ENCODE assay signal across 18 cellular contexts in the genomic region with DNA sequence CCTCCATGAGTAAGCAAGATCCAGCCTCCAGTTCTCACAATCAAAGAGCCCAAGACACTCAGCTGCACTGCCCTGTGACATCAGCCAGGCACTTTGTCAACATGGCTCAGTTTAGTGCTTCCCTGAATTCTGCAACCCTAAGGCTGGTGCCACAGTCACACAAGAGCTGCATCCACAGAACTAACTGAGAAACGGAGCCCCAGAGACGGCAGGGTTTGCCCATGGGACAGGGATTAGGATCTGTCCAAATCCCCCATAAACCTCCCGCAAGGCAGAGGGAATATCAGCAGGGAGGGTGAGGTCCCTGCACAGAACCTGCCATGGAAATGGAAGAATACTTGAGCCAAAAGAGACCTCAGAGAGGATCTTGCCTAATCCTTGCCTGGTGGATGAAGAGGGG.
DNase-seq lines count a peak whose midpoint lies in the region; FAIRE-seq and TF ChIP-seq lines count a peak whose summit lies in the region.
"Had no signal": no experiment of that assay in that cellular context is flagged by ENCODE, and none has a peak within 500 bp of the region (broad histone marks: within the 10 kb centered on the region; RNA-seq: fewer than 3 reads in every experiment).

No MANE protein-coding gene starts in this region.

- intact Hi-C loops in activated T-helper 1 cell treated with anti-CD3 and anti-CD28 coated beads, Interleukin-12 subunit alpha, Interleukin-12 subunit beta, Interleukin-2, Interleukin-4 antibody, amounts not matched to agents 30 ng/mL and 10 ng/mL and 1 ng/mL, durations not matched to agents 14 hours and 24 hours and 36 hours (cut with micrococcal nuclease), result no loop called here

- no peak overlapping the region for H3K27ac Mint-ChIP-seq in activated T-helper 1 cell treated with anti-CD3 and anti-CD28 coated beads, Interleukin-12 subunit alpha, Interleukin-12 subunit beta, Interleukin-2, Interleukin-4 antibody, amounts not matched to agents 30 ng/mL and 10 ng/mL and 1 ng/mL, durations not matched to agents 14 hours and 24 hours and 36 hours
- H3K27ac Mint-ChIP-seq: CD4-positive, alpha-beta T cell had no signal

- H3K4me1 Mint-ChIP-seq in activated T-helper 1 cell treated with anti-CD3 and anti-CD28 coated beads, Interleukin-12 subunit alpha, Interleukin-12 subunit beta, Interleukin-2, Interleukin-4 antibody, amounts not matched to agents 30 ng/mL and 10 ng/mL and 1 ng/mL, durations not matched to agents 14 hours and 24 hours and 36 hours (ENCODE audit: low read depth), result no peaks in the 10 kb centered on the region

- FAIRE-seq in urothelium cell line (lab: Jason Lieb, UNC), result peak; percentile 32
- FAIRE-seq: A204.1, D721Med, G401.6, GM12891, GM19239, H54 had no signal

- H3K4me3 ChIP-seq in HL-60 (replicated peaks; ENCODE audit: insufficient read depth, low read length), result no peak overlapping the region
- H3K4me3 ChIP-seq: GM23248 had no signal

- peaks cover 5% of the 10 kb centered on the region for H3K9me3 Mint-ChIP-seq in activated T-helper 1 cell treated with anti-CD3 and anti-CD28 coated beads, Interleukin-12 subunit alpha, Interleukin-12 subunit beta, Interleukin-2, Interleukin-4 antibody, amounts not matched to agents 30 ng/mL and 10 ng/mL and 1 ng/mL, durations not matched to agents 14 hours and 24 hours and 36 hours
- H3K9me3 Mint-ChIP-seq: CD4-positive, alpha-beta T cell had no signal

- H3K36me3 Mint-ChIP-seq in activated T-helper 1 cell treated with anti-CD3 and anti-CD28 coated beads, Interleukin-12 subunit alpha, Interleukin-12 subunit beta, Interleukin-2, Interleukin-4 antibody, amounts not matched to agents 30 ng/mL and 10 ng/mL and 1 ng/mL, durations not matched to agents 14 hours and 24 hours and 36 hours (ENCODE audit: low read depth), result no peaks in the 10 kb centered on the region

- peak; percentile 1 to 2 for DNase-seq in AML-193 (lab: John Stamatoyannopoulos, UW)
- peak in 1 of 2 experiments; percentile 45 for DNase-seq in HL-60 (ENCODE audit: low read depth in 1 of 2, low spot score in 1 of 2)
- DNase-seq in mesenteric fat pad (ENCODE audit: low spot score), result peak; percentile 68
- no peak for DNase-seq in urothelium cell line (ENCODE audit: low spot score)
- DNase-seq in activated T-helper 1 cell treated with anti-CD3 and anti-CD28 coated beads, Interleukin-12 subunit alpha, Interleukin-12 subunit beta, Interleukin-2, Interleukin-4 antibody, amounts not matched to agents 30 ng/mL and 10 ng/mL and 1 ng/mL, durations not matched to agents 14 hours and 24 hours and 36 hours (ENCODE audit: low spot score), result no peak
- DNase-seq in NCI-H510A treated with DMSO at 0.1 percent for 48 hours (lab: John Stamatoyannopoulos, UW), result no peak
- DNase-seq: ACHN; Caco-2; CD4-positive, alpha-beta T cell; GM23248; HCEC 1CT had no signal

- no peak overlapping the region for H3K4me3 Mint-ChIP-seq in activated T-helper 1 cell treated with anti-CD3 and anti-CD28 coated beads, Interleukin-12 subunit alpha, Interleukin-12 subunit beta, Interleukin-2, Interleukin-4 antibody, amounts not matched to agents 30 ng/mL and 10 ng/mL and 1 ng/mL, durations not matched to agents 14 hours and 24 hours and 36 hours
- H3K4me3 Mint-ChIP-seq: CD4-positive, alpha-beta T cell had no signal

- peaks cover 13% of the 10 kb centered on the region for H3K27me3 Mint-ChIP-seq in activated T-helper 1 cell treated with anti-CD3 and anti-CD28 coated beads, Interleukin-12 subunit alpha, Interleukin-12 subunit beta, Interleukin-2, Interleukin-4 antibody, amounts not matched to agents 30 ng/mL and 10 ng/mL and 1 ng/mL, durations not matched to agents 14 hours and 24 hours and 36 hours (ENCODE audit: insufficient read depth)

- no peaks in the 10 kb centered on the region for H3K27me3 ChIP-seq in HL-60 (ENCODE audit: insufficient read depth, poor library complexity, severe bottlenecking)

- H3K27ac ChIP-seq in HL-60 (replicated peaks), result peak overlapping the region; percentile 44
- H3K27ac ChIP-seq: C4-2B, GM23248 had no signal

- TF ChIP-seq CTCF in HL-60 (IDR thresholded peaks at IDR 0.05; ENCODE audit: insufficient read depth, low read length), result no peak

Comparison
In these comparisons a context has a peak if more than half of its experiments do, and no peak if none do; other contexts are left out.
1. DNase-seq: peak in AML-193 (2 of 2) and mesenteric fat pad (single experiment); none in urothelium cell line (single experiment), activated T-helper 1 cell treated with anti-CD3 and anti-CD28 coated beads, Interleukin-12 subunit alpha, Interleukin-12 subunit beta, Interleukin-2, Interleukin-4 antibody, amounts not matched to agents 30 ng/mL and 10 ng/mL and 1 ng/mL, durations not matched to agents 14 hours and 24 hours and 36 hours (single experiment) and NCI-H510A treated with DMSO at 0.1 percent for 48 hours (single experiment).